In genomic region chr2:167380555-167380954, GRCh38 we compare ENCODE assay signal across 26 cellular contexts.
DNase-seq lines count a peak whose midpoint lies in the region; ATAC-seq, FAIRE-seq and TF ChIP-seq lines count a peak whose summit lies in the region.
"Had no signal": no experiment of that assay in that cellular context is flagged by ENCODE, and none has a peak within 500 bp of the region (broad histone marks: within the 10 kb centered on the region; RNA-seq: fewer than 3 reads in every experiment).

No MANE protein-coding gene starts in this region.

- DNase-seq in H9 (no peak), astrocyte (ENCODE audit: low read depth) (no peak), mucosa of descending colon (no peak), WTC11 (ENCODE audit: low spot score) (no peak), dorsolateral prefrontal cortex (no peak)
- DNase-seq in activated T-helper 2 cell treated with anti-CD3 and anti-CD28 coated beads, Interferon-gamma antibody, Interleukin-2, Interleukin-4, amounts not matched to agents 10 μg/mL and 5 μg/mL and 100 μg/mL, durations not matched to agents 14 hours and 24 hours and 36 hours (ENCODE audit: low spot score): no peak
- DNase-seq: BE2C; CD8-positive, alpha-beta memory T cell; DMS 273 treated with DMSO at 0.1 percent for 48 hours; DMS79; GM23248; NCI-H1092; NCI-H1417 treated with DMSO at 0.1 percent for 48 hours; NCI-H1694 treated with DMSO at 0.1 percent for 48 hours; NCI-H2081; NCI-H345; NCI-H510A treated with DMSO at 0.1 percent for 48 hours; NCI-H774; SK-N-SH; SW 1271 had no signal

- H3K27ac Mint-ChIP-seq in H9 (peak overlapping the region in 2 of 3 experiments; percentile 2 to 5; a peak in 1 of 7 replicates), astrocyte (ENCODE audit: unreplicated experiment) (no peak overlapping the region), WTC11 (no peak overlapping the region)
- no peak overlapping the region for H3K27ac Mint-ChIP-seq in activated T-helper 2 cell treated with anti-CD3 and anti-CD28 coated beads, Interferon-gamma antibody, Interleukin-2, Interleukin-4, amounts not matched to agents 10 μg/mL and 5 μg/mL and 100 μg/mL, durations not matched to agents 14 hours and 24 hours and 36 hours
- H3K27ac Mint-ChIP-seq: CD14-positive monocyte; CD8-positive, alpha-beta memory T cell had no signal

- WGBS in H9 (ENCODE audit: extremely low coverage, insufficient read length, low lambda C conversion rate): no CpG with 5 or more reads among the region's 4 CpGs

- H3K4me2 ChIP-seq in H9 (ENCODE audit: insufficient read depth, insufficient read length, low read length): no peak overlapping the region
- no peak overlapping the region for H3K4me2 ChIP-seq in astrocyte (ENCODE audit: low read length)
- H3K4me2 ChIP-seq: SK-N-SH had no signal

- no peak overlapping the region for H3K18ac ChIP-seq in H9 (ENCODE audit: insufficient read length, low read depth, low read length)

- H2BK5ac ChIP-seq in H9 (ENCODE audit: insufficient read length, low read length): no peak overlapping the region

- no peak overlapping the region for H3K4me3 Mint-ChIP-seq in H9
- H3K4me3 Mint-ChIP-seq in astrocyte (ENCODE audit: unreplicated experiment): peak overlapping the region; percentile 15
- no peak overlapping the region for H3K4me3 Mint-ChIP-seq in WTC11
- H3K4me3 Mint-ChIP-seq in activated T-helper 2 cell treated with anti-CD3 and anti-CD28 coated beads, Interferon-gamma antibody, Interleukin-2, Interleukin-4, amounts not matched to agents 10 μg/mL and 5 μg/mL and 100 μg/mL, durations not matched to agents 14 hours and 24 hours and 36 hours (ENCODE audit: low read depth): no peak overlapping the region
- H3K4me3 Mint-ChIP-seq: CD14-positive monocyte; CD8-positive, alpha-beta memory T cell had no signal

- no peak overlapping the region for H3K27ac ChIP-seq in H9 (ENCODE audit: insufficient read length, low read depth, low read length)
- no peak overlapping the region for H3K27ac ChIP-seq in astrocyte (ENCODE audit: low read depth, low read length)
- H3K27ac ChIP-seq in dorsolateral prefrontal cortex: no peak overlapping the region
- H3K27ac ChIP-seq: GM23248, HL-60 had no signal

- H2AFZ ChIP-seq in H9 (ENCODE audit: low read length): no peak overlapping the region
- H2AFZ ChIP-seq in astrocyte (ENCODE audit: low read depth, low read length): no peak overlapping the region
- H2AFZ ChIP-seq: GM23248 had no signal

- H3K79me2 ChIP-seq in H9 (ENCODE audit: insufficient read depth, low read length) (peaks cover 7% of the 10 kb centered on the region; the same call in 1 of the 2 replicates), astrocyte (ENCODE audit: insufficient read depth, low read length) (no peaks in the 10 kb centered on the region)

- no peaks in the 10 kb centered on the region for H3K27me3 Mint-ChIP-seq in H9 (ENCODE audit: low read depth)
- no peaks in the 10 kb centered on the region for H3K27me3 Mint-ChIP-seq in astrocyte (ENCODE audit: low read depth, unreplicated experiment)
- no peaks in the 10 kb centered on the region; the same call in none of the 2 replicates for H3K27me3 Mint-ChIP-seq in WTC11 (ENCODE audit: low read depth)
- H3K27me3 Mint-ChIP-seq in activated T-helper 2 cell treated with anti-CD3 and anti-CD28 coated beads, Interferon-gamma antibody, Interleukin-2, Interleukin-4, amounts not matched to agents 10 μg/mL and 5 μg/mL and 100 μg/mL, durations not matched to agents 14 hours and 24 hours and 36 hours (ENCODE audit: low read depth): no peaks in the 10 kb centered on the region

- peak; percentile 52 for ATAC-seq in mucosa of descending colon
- no peak for ATAC-seq in WTC11
- ATAC-seq in GM19452 (IDR thresholded peaks at IDR 0.05; ENCODE audit: unreplicated experiment): no peak
- ATAC-seq: HCT116 had no signal

- FAIRE-seq in astrocyte (lab: Jason Lieb, UNC): no peak
- FAIRE-seq: GM12892, RCC 7860 had no signal

- no peaks in the 10 kb centered on the region for H3K27me3 ChIP-seq in H9 (ENCODE audit: insufficient read depth, low read length)
- H3K27me3 ChIP-seq in astrocyte (ENCODE audit: insufficient read depth, low read length): no peaks in the 10 kb centered on the region
- no peaks in the 10 kb centered on the region for H3K27me3 ChIP-seq in dorsolateral prefrontal cortex
- H3K27me3 ChIP-seq: BE2C had no signal

- H4K20me1 ChIP-seq in H9 (ENCODE audit: control insufficient read depth, insufficient read depth, insufficient read length): no peaks in the 10 kb centered on the region
- H4K20me1 ChIP-seq in astrocyte (ENCODE audit: insufficient read depth, low read length): no peaks in the 10 kb centered on the region

- no peak overlapping the region for H4K91ac ChIP-seq in H9 (ENCODE audit: insufficient read length, low read depth, low read length)

- H3K79me1 ChIP-seq in H9 (ENCODE audit: insufficient read depth, low read depth, low read length, poor library complexity, severe bottlenecking): peaks cover 2% of the 10 kb centered on the region

- H2AK5ac ChIP-seq in H9 (ENCODE audit: insufficient read length, low read length): no peak overlapping the region

- H3K4me1 ChIP-seq in H9 (ENCODE audit: insufficient read depth, low read length) (peaks cover 7% of the 10 kb centered on the region; the same call in 1 of the 2 replicates), astrocyte (ENCODE audit: insufficient read depth, low read length) (no peaks in the 10 kb centered on the region), mucosa of descending colon (ENCODE audit: low read depth) (peaks cover 13% of the 10 kb centered on the region)
- H3K4me1 ChIP-seq: BE2C had no signal

- H2BK20ac ChIP-seq in H9 (ENCODE audit: low read depth, low read length, poor library complexity, severe bottlenecking): no peak overlapping the region

- no peak overlapping the region for H2BK15ac ChIP-seq in H9 (ENCODE audit: low read depth, low read length)

- H3K4me3 ChIP-seq in astrocyte (ENCODE audit: insufficient read depth, low read depth, low read length) (no peak overlapping the region), mucosa of descending colon (no peak overlapping the region), dorsolateral prefrontal cortex (no peak overlapping the region)
- H3K4me3 ChIP-seq: GM23248 had no signal

- H2BK12ac ChIP-seq in H9 (ENCODE audit: insufficient read length, low read depth, low read length): no peak overlapping the region

- no peak overlapping the region for H3K4ac ChIP-seq in H9 (ENCODE audit: low read depth, low read length)

- H3K36me3 ChIP-seq in astrocyte (ENCODE audit: insufficient read depth, low read length) (no peaks in the 10 kb centered on the region), mucosa of descending colon (ENCODE audit: low read depth) (no peaks in the 10 kb centered on the region)
- H3K36me3 ChIP-seq: BE2C had no signal

- no peak for TF ChIP-seq CTCF in H9 (conservative IDR thresholded peaks at IDR 0.05)
- no peak for TF ChIP-seq CTCF in astrocyte (IDR thresholded peaks at IDR 0.05; ENCODE audit: insufficient read depth, low read depth, low read length)
- no peak for TF ChIP-seq CTCF in mucosa of descending colon (IDR thresholded peaks at IDR 0.05)
- TF ChIP-seq CTCF in WTC11 (IDR thresholded peaks at IDR 0.05): no peak
- TF ChIP-seq CTCF in dorsolateral prefrontal cortex (IDR thresholded peaks at IDR 0.05 in 54 of 56, conservative IDR thresholded peaks at IDR 0.05 in 2 of 56; ENCODE audit: low read depth in 1 of 56, partially characterized antibody in 56 of 56): no peak

- POLR2A ChIA-PET in WTC11 (lab: Charles Lee): no interaction called here

- H4K8ac ChIP-seq in H9 (replicated peaks; ENCODE audit: insufficient read length, low read depth, low read length): no peak overlapping the region

- no peak overlapping the region for H3K14ac ChIP-seq in H9 (ENCODE audit: insufficient read depth, low read length)

- no peak overlapping the region for H3K9ac ChIP-seq in H9 (ENCODE audit: extremely low read depth, insufficient read length, low read length)
- no peak overlapping the region for H3K9ac ChIP-seq in astrocyte (ENCODE audit: low read length)
- H3K9ac ChIP-seq: GM23248, SK-N-SH had no signal

- H3K9me3 ChIP-seq in H9 (ENCODE audit: control insufficient read depth, low read depth, low read length) (no peaks in the 10 kb centered on the region), astrocyte (ENCODE audit: insufficient read depth, low read depth, low read length) (no peaks in the 10 kb centered on the region), mucosa of descending colon (no peaks in the 10 kb centered on the region)
- H3K9me3 ChIP-seq: BE2C, SK-N-SH had no signal

- H3K56ac ChIP-seq in H9 (ENCODE audit: insufficient read length, low read depth, low read length): no peak overlapping the region

- H3T11ph ChIP-seq in H9 (ENCODE audit: low read length): no peak overlapping the region

- H3K23me2 ChIP-seq in H9 (ENCODE audit: insufficient read length, low read depth, low read length, poor library complexity, severe bottlenecking): no peaks in the 10 kb centered on the region

- no peak overlapping the region for H4K5ac ChIP-seq in H9 (ENCODE audit: insufficient read length, low read depth, low read length)

- no peak overlapping the region for H2BK120ac ChIP-seq in H9 (ENCODE audit: low read depth, low read length, poor library complexity, severe bottlenecking)

- H3K9me3 Mint-ChIP-seq in H9 (peaks cover 0 to 4% of the 10 kb centered on the region in 2 experiments; a peak in 1 of 5 replicates), astrocyte (ENCODE audit: unreplicated experiment) (no peaks in the 10 kb centered on the region), WTC11 (no peaks in the 10 kb centered on the region; the same call in 1 of the 2 replicates)
- no peaks in the 10 kb centered on the region for H3K9me3 Mint-ChIP-seq in activated T-helper 2 cell treated with anti-CD3 and anti-CD28 coated beads, Interferon-gamma antibody, Interleukin-2, Interleukin-4, amounts not matched to agents 10 μg/mL and 5 μg/mL and 100 μg/mL, durations not matched to agents 14 hours and 24 hours and 36 hours

- H3K36me3 Mint-ChIP-seq in H9 (ENCODE audit: insufficient read depth in 1 of 3, low read depth in 3 of 3): peaks cover 3 to 8% (median 6%) of the 10 kb centered on the region in 3 experiments; a peak in 4 of 7 replicates
- no peaks in the 10 kb centered on the region for H3K36me3 Mint-ChIP-seq in astrocyte (ENCODE audit: low read depth, unreplicated experiment)
- no peaks in the 10 kb centered on the region for H3K36me3 Mint-ChIP-seq in WTC11
- no peaks in the 10 kb centered on the region for H3K36me3 Mint-ChIP-seq in activated T-helper 2 cell treated with anti-CD3 and anti-CD28 coated beads, Interferon-gamma antibody, Interleukin-2, Interleukin-4, amounts not matched to agents 10 μg/mL and 5 μg/mL and 100 μg/mL, durations not matched to agents 14 hours and 24 hours and 36 hours (ENCODE audit: low read depth)
- H3K36me3 Mint-ChIP-seq: CD14-positive monocyte; CD8-positive, alpha-beta memory T cell had no signal

- H3K4me1 Mint-ChIP-seq in H9 (peaks cover 57 to 59% of the 10 kb centered on the region in 2 experiments), astrocyte (ENCODE audit: low read depth, unreplicated experiment) (peaks cover 14% of the 10 kb centered on the region), WTC11 (peaks cover 66% of the 10 kb centered on the region)
- no peaks in the 10 kb centered on the region for H3K4me1 Mint-ChIP-seq in activated T-helper 2 cell treated with anti-CD3 and anti-CD28 coated beads, Interferon-gamma antibody, Interleukin-2, Interleukin-4, amounts not matched to agents 10 μg/mL and 5 μg/mL and 100 μg/mL, durations not matched to agents 14 hours and 24 hours and 36 hours (ENCODE audit: low read depth)
- H3K4me1 Mint-ChIP-seq: CD14-positive monocyte; CD8-positive, alpha-beta memory T cell had no signal

- H3K23ac ChIP-seq in H9 (ENCODE audit: insufficient read length, low read depth, low read length): no peak overlapping the region

- intact Hi-C loops in mucosa of descending colon (cut with DNase I, micrococcal nuclease): loop anchor here in 1 of 2 donors (10.0 kb wide), 1 partner anchor 86 kb away; the partner anchor contains the start of gene B3GALT1
- intact Hi-C loops in activated T-helper 2 cell treated with anti-CD3 and anti-CD28 coated beads, Interferon-gamma antibody, Interleukin-2, Interleukin-4, amounts not matched to agents 10 μg/mL and 5 μg/mL and 100 μg/mL, durations not matched to agents 14 hours and 24 hours and 36 hours (cut with micrococcal nuclease): no loop called here
- intact Hi-C loops in dorsolateral prefrontal cortex (cut with DNase I): no loop called here

- CTCF ChIA-PET in WTC11 (lab: Charles Lee): interaction anchor here (0.7 to 1.8 kb wide), 5 partner anchors 11 to 738 kb away, joined by 3 to 7 read pairs (median 3); no protein-coding TSS in a partner anchor

Comparison
In these comparisons a context has a peak if more than half of its experiments do, and no peak if none do; other contexts are left out.
1. H3K27ac Mint-ChIP-seq: peak in H9 (2 of 3); none in astrocyte (single experiment), WTC11 (single experiment) and activated T-helper 2 cell treated with anti-CD3 and anti-CD28 coated beads, Interferon-gamma antibody, Interleukin-2, Interleukin-4, amounts not matched to agents 10 μg/mL and 5 μg/mL and 100 μg/mL, durations not matched to agents 14 hours and 24 hours and 36 hours (single experiment).